In the genomic region with DNA sequence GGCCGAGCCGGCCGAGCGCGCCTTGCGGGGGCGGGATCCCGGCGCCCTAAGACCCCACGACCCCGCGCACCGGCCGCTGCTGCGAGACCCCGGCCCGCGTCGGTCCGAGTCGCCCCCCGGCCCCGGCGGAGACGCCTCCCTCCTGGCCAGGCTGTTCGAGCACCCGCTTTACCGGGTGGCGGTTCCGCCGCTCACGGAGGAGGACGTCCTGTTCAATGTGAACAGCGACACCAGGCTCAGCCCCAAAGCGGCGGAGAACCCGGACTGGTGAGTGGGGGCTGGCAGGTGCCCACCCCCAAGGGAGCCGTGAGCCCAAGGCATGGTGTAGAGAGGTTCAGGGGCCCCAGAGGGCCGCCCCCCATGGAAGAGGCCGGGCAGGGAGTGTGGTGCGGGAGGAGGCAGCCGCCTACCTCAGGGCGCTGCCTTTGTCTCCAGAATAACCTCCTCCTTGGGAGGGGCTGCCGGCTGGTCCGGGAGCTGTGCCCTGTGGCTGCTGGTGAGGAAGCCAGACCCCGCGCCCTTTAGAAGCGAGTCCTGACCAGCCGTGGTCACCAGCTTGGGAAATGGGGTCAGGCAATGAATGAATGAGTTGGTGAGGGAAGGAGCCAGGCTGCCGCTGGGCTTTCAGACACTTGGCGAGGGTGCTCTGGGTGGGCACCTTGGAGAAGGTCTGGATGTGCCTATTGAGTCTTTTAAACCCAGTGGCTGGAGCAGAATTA, we compare ENCODE assay signal across 9 cellular contexts. TPM values are rescaled to one million over a fixed set of nuclear protein-coding genes. Genes with fewer than 3 reads are reported as not detected.
DNase-seq lines count a peak whose midpoint lies in the region; ATAC-seq and TF ChIP-seq lines count a peak whose summit lies in the region.
"Had no signal": no experiment of that assay in that cellular context is flagged by ENCODE, and none has a peak within 500 bp of the region (broad histone marks: within the 10 kb centered on the region; RNA-seq: fewer than 3 reads in every experiment).

No MANE protein-coding gene starts in this region.

- H3K36me3 ChIP-seq in duodenal mucosa (ENCODE audit: control insufficient read depth in 1 of 2, insufficient read depth in 2 of 2, low read length in 2 of 2) (peaks cover 23 to 34% of the 10 kb centered on the region in 2 donors), muscle layer of colon (ENCODE audit: insufficient read depth, low read length) (peaks cover 32% of the 10 kb centered on the region), vagina (peaks cover 0 to 32% of the 10 kb centered on the region in 2 donors)

- no peak for ATAC-seq in natural killer cell treated with Interleukin-12 subunit alpha and Interleukin-12 subunit beta and Interleukin-15 and Interleukin-18, amount 100 ng/mL, for 72 hours
- ATAC-seq in natural killer cell, result no peak

- DNase-seq in natural killer cell treated with Interleukin-12 subunit alpha and Interleukin-12 subunit beta and Interleukin-15 and Interleukin-18, amount 100 ng/mL, for 72 hours (ENCODE audit: low spot score), result no peak
- DNase-seq in natural killer cell, result no peak
- no peak for DNase-seq in vagina (ENCODE audit: extremely low spot score in 2 of 2)
- no peak for DNase-seq in globus pallidus (ENCODE audit: low spot score)
- DNase-seq in NCI-H2196 (lab: John Stamatoyannopoulos, UW; ENCODE audit: unreplicated experiment), result no peak
- DNase-seq in activated T-helper 1 cell treated with anti-CD3 and anti-CD28 coated beads, Interleukin-12 subunit alpha, Interleukin-12 subunit beta, Interleukin-2, Interleukin-4 antibody, amounts not matched to agents 30 ng/mL and 10 ng/mL and 1 ng/mL, durations not matched to agents 14 hours and 24 hours and 36 hours (ENCODE audit: low spot score), result no peak

- peak overlapping the region; percentile 48 for H3K4me3 Mint-ChIP-seq in natural killer cell treated with Interleukin-12 subunit alpha and Interleukin-12 subunit beta and Interleukin-15 and Interleukin-18, amount 100 ng/mL, for 72 hours
- no peak overlapping the region for H3K4me3 Mint-ChIP-seq in natural killer cell
- H3K4me3 Mint-ChIP-seq in activated T-helper 1 cell treated with anti-CD3 and anti-CD28 coated beads, Interleukin-12 subunit alpha, Interleukin-12 subunit beta, Interleukin-2, Interleukin-4 antibody, amounts not matched to agents 30 ng/mL and 10 ng/mL and 1 ng/mL, durations not matched to agents 14 hours and 24 hours and 36 hours, result no peak overlapping the region
- H3K4me3 Mint-ChIP-seq: activated naive CD4-positive, alpha-beta T cell treated with anti-CD3 and anti-CD28 coated beads, Interleukin-2, amount 50 U/mL, for 24 hours had no signal

- H3K4me1 ChIP-seq in duodenal mucosa (ENCODE audit: control insufficient read depth in 1 of 2, insufficient read depth in 2 of 2, low read length in 2 of 2) (peaks cover 17 to 32% of the 10 kb centered on the region in 2 donors), muscle layer of colon (ENCODE audit: insufficient read depth, low read length) (peaks cover 45% of the 10 kb centered on the region), vagina (peaks cover 40% of the 10 kb centered on the region)

- intact Hi-C loops in natural killer cell (cut with micrococcal nuclease) (no loop called here), vagina (cut with DNase I) (loop anchor here (5.0 kb wide), 1 partner anchor 44 kb away; no protein-coding TSS in a partner anchor)
- intact Hi-C loops in activated T-helper 1 cell treated with anti-CD3 and anti-CD28 coated beads, Interleukin-12 subunit alpha, Interleukin-12 subunit beta, Interleukin-2, Interleukin-4 antibody, amounts not matched to agents 30 ng/mL and 10 ng/mL and 1 ng/mL, durations not matched to agents 14 hours and 24 hours and 36 hours (cut with micrococcal nuclease), result no loop called here

- no peak for TF ChIP-seq POLR2A in vagina (IDR thresholded peaks at IDR 0.05)

- peak overlapping the region; percentile 69 for H3K4me3 ChIP-seq in duodenal mucosa (ENCODE audit: low read depth in 1 of 2, low read length in 2 of 2)
- peak overlapping the region; percentile 72 to 75 for H3K4me3 ChIP-seq in muscle layer of colon (ENCODE audit: low read depth in 1 of 2, low read length in 2 of 2)
- H3K4me3 ChIP-seq in vagina, result peak overlapping the region; percentile 50 to 84

- H3K27ac ChIP-seq in duodenal mucosa (ENCODE audit: low read depth, low read length), result peak overlapping the region; percentile 13
- H3K27ac ChIP-seq in muscle layer of colon (ENCODE audit: low read depth, low read length), result peak overlapping the region; percentile 63
- H3K27ac ChIP-seq in vagina, result peak overlapping the region; percentile 30

- H3K27ac Mint-ChIP-seq in natural killer cell treated with Interleukin-12 subunit alpha and Interleukin-12 subunit beta and Interleukin-15 and Interleukin-18, amount 100 ng/mL, for 72 hours, result no peak overlapping the region
- H3K27ac Mint-ChIP-seq in natural killer cell, result no peak overlapping the region
- H3K27ac Mint-ChIP-seq in activated T-helper 1 cell treated with anti-CD3 and anti-CD28 coated beads, Interleukin-12 subunit alpha, Interleukin-12 subunit beta, Interleukin-2, Interleukin-4 antibody, amounts not matched to agents 30 ng/mL and 10 ng/mL and 1 ng/mL, durations not matched to agents 14 hours and 24 hours and 36 hours, result no peak overlapping the region
- H3K27ac Mint-ChIP-seq: activated naive CD4-positive, alpha-beta T cell treated with anti-CD3 and anti-CD28 coated beads, Interleukin-2, amount 50 U/mL, for 24 hours had no signal

- H3K4me1 Mint-ChIP-seq in natural killer cell treated with Interleukin-12 subunit alpha and Interleukin-12 subunit beta and Interleukin-15 and Interleukin-18, amount 100 ng/mL, for 72 hours (ENCODE audit: low read depth in 2 of 2), result no peaks in the 10 kb centered on the region
- peaks cover 0 to 4% of the 10 kb centered on the region in 2 donors for H3K4me1 Mint-ChIP-seq in natural killer cell
- H3K4me1 Mint-ChIP-seq in activated T-helper 1 cell treated with anti-CD3 and anti-CD28 coated beads, Interleukin-12 subunit alpha, Interleukin-12 subunit beta, Interleukin-2, Interleukin-4 antibody, amounts not matched to agents 30 ng/mL and 10 ng/mL and 1 ng/mL, durations not matched to agents 14 hours and 24 hours and 36 hours (ENCODE audit: low read depth), result no peaks in the 10 kb centered on the region

- H3K9ac ChIP-seq in duodenal mucosa (ENCODE audit: low read depth in 1 of 2, low read length in 2 of 2) (peak overlapping the region; percentile 36 to 57), muscle layer of colon (ENCODE audit: low read length) (peak overlapping the region; percentile 4)

- H3K36me3 Mint-ChIP-seq in natural killer cell treated with Interleukin-12 subunit alpha and Interleukin-12 subunit beta and Interleukin-15 and Interleukin-18, amount 100 ng/mL, for 72 hours, result no peaks in the 10 kb centered on the region
- no peaks in the 10 kb centered on the region for H3K36me3 Mint-ChIP-seq in natural killer cell
- no peaks in the 10 kb centered on the region for H3K36me3 Mint-ChIP-seq in activated T-helper 1 cell treated with anti-CD3 and anti-CD28 coated beads, Interleukin-12 subunit alpha, Interleukin-12 subunit beta, Interleukin-2, Interleukin-4 antibody, amounts not matched to agents 30 ng/mL and 10 ng/mL and 1 ng/mL, durations not matched to agents 14 hours and 24 hours and 36 hours (ENCODE audit: low read depth)
- H3K36me3 Mint-ChIP-seq: activated naive CD4-positive, alpha-beta T cell treated with anti-CD3 and anti-CD28 coated beads, Interleukin-2, amount 50 U/mL, for 24 hours had no signal

- no peaks in the 10 kb centered on the region for H3K9me3 Mint-ChIP-seq in natural killer cell treated with Interleukin-12 subunit alpha and Interleukin-12 subunit beta and Interleukin-15 and Interleukin-18, amount 100 ng/mL, for 72 hours
- no peaks in the 10 kb centered on the region for H3K9me3 Mint-ChIP-seq in natural killer cell
- H3K9me3 Mint-ChIP-seq in activated T-helper 1 cell treated with anti-CD3 and anti-CD28 coated beads, Interleukin-12 subunit alpha, Interleukin-12 subunit beta, Interleukin-2, Interleukin-4 antibody, amounts not matched to agents 30 ng/mL and 10 ng/mL and 1 ng/mL, durations not matched to agents 14 hours and 24 hours and 36 hours, result no peaks in the 10 kb centered on the region
- H3K9me3 Mint-ChIP-seq: activated naive CD4-positive, alpha-beta T cell treated with anti-CD3 and anti-CD28 coated beads, Interleukin-2, amount 50 U/mL, for 24 hours had no signal

- H3K27me3 Mint-ChIP-seq in natural killer cell treated with Interleukin-12 subunit alpha and Interleukin-12 subunit beta and Interleukin-15 and Interleukin-18, amount 100 ng/mL, for 72 hours, result peaks cover 19 to 22% of the 10 kb centered on the region in 2 donors
- H3K27me3 Mint-ChIP-seq in natural killer cell (ENCODE audit: low read depth in 2 of 2), result peaks cover 13 to 41% of the 10 kb centered on the region in 2 donors
- peaks cover 21% of the 10 kb centered on the region for H3K27me3 Mint-ChIP-seq in activated T-helper 1 cell treated with anti-CD3 and anti-CD28 coated beads, Interleukin-12 subunit alpha, Interleukin-12 subunit beta, Interleukin-2, Interleukin-4 antibody, amounts not matched to agents 30 ng/mL and 10 ng/mL and 1 ng/mL, durations not matched to agents 14 hours and 24 hours and 36 hours (ENCODE audit: insufficient read depth)

- H3K27me3 ChIP-seq in duodenal mucosa (ENCODE audit: control insufficient read depth in 1 of 2, insufficient read depth in 2 of 2, low read length in 2 of 2) (no peaks in the 10 kb centered on the region), muscle layer of colon (ENCODE audit: control insufficient read depth in 1 of 2, insufficient read depth in 2 of 2, low read length in 2 of 2) (no peaks in the 10 kb centered on the region), vagina (no peaks in the 10 kb centered on the region)

- TF ChIP-seq CTCF in natural killer cell (IDR thresholded peaks at IDR 0.05) (no peak), vagina (IDR thresholded peaks at IDR 0.05) (no peak)

- no peaks in the 10 kb centered on the region for H3K9me3 ChIP-seq in duodenal mucosa (ENCODE audit: control insufficient read depth in 1 of 2, low read length in 2 of 2)
- H3K9me3 ChIP-seq in muscle layer of colon (ENCODE audit: low read length), result no peaks in the 10 kb centered on the region
- H3K9me3 ChIP-seq in vagina, result no peaks in the 10 kb centered on the region

RNA-seq across cellular contexts. Expression of a gene that starts 1.3 kb away (rescaled TPM):
- total RNA-seq in natural killer cell treated with Interleukin-12 subunit alpha and Interleukin-12 subunit beta and Interleukin-15 and Interleukin-18, amount 100 ng/mL, for 72 hours, result under 1 TPM; 0.62 to 0.98 TPM
- total RNA-seq in natural killer cell (1 to 10 TPM; 1.2 to 8.6 (median 3.9) TPM), vagina (22.1 TPM)
- total RNA-seq in activated T-helper 1 cell treated with anti-CD3 and anti-CD28 coated beads, Interleukin-12 subunit alpha, Interleukin-12 subunit beta, Interleukin-2, Interleukin-4 antibody, amounts not matched to agents 30 ng/mL and 10 ng/mL and 1 ng/mL, durations not matched to agents 14 hours and 24 hours and 36 hours, result 0.15 and 0.34 TPM in 2 replicates

Comparison
In these comparisons a context has a peak if more than half of its experiments do, and no peak if none do; other contexts are left out.
1. H3K27ac ChIP-seq: peak in every context shown above with its lines; median percentile 63 in muscle layer of colon; 30 in vagina; 13 in duodenal mucosa.